Comparison of ENCODE assay signal across 10 cellular contexts in genomic region chr9:133023117-133023890, GRCh38. TPM values are rescaled to one million over a fixed set of nuclear protein-coding genes. Genes with fewer than 3 reads are reported as not detected.
DNase-seq lines count a peak whose midpoint lies in the region; ATAC-seq and TF ChIP-seq lines count a peak whose summit lies in the region.
"Had no signal": no experiment of that assay in that cellular context is flagged by ENCODE, and none has a peak within 500 bp of the region (broad histone marks: within the 10 kb centered on the region; RNA-seq: fewer than 3 reads in every experiment).

No MANE protein-coding gene starts in this region.

- TF ChIP-seq CTCF in mammary epithelial cell (conservative IDR thresholded peaks at IDR 0.05 in 1 of 2, IDR thresholded peaks at IDR 0.05 in 1 of 2; ENCODE audit: extremely low read depth in 1 of 2, insufficient read depth in 1 of 2, low read depth in 1 of 2, low read length in 2 of 2) (no peak), breast epithelium (IDR thresholded peaks at IDR 0.05) (no peak), endodermal cell (conservative IDR thresholded peaks at IDR 0.05) (no peak), transverse colon (IDR thresholded peaks at IDR 0.05) (no peak)

- no peak overlapping the region for H3K4me3 Mint-ChIP-seq in endodermal cell

- no peaks in the 10 kb centered on the region for H3K4me1 Mint-ChIP-seq in endodermal cell

- no peaks in the 10 kb centered on the region for H3K79me2 ChIP-seq in mammary epithelial cell (ENCODE audit: insufficient read depth, low read length)

- intact Hi-C loops in mammary epithelial cell (cut with micrococcal nuclease), result loop anchor here (2.0 kb wide), 4 partner anchors 47 to 463 kb away; no protein-coding TSS in a partner anchor
- intact Hi-C loops in breast epithelium (cut with DNase I; ENCODE audit: low total_unique reads), result no loop called here
- intact Hi-C loops in transverse colon (cut with DNase I; ENCODE audit: low total_unique reads), result no loop called here

- H3K4me2 ChIP-seq in mammary epithelial cell (ENCODE audit: insufficient read depth, low read depth, low read length), result no peak overlapping the region

- H3K27ac Mint-ChIP-seq in endodermal cell, result no peak overlapping the region

- ATAC-seq in GM19395 (IDR thresholded peaks at IDR 0.05; ENCODE audit: unreplicated experiment) (no peak), HG03159 (IDR thresholded peaks at IDR 0.05; ENCODE audit: unreplicated experiment) (no peak), GM18517 (IDR thresholded peaks at IDR 0.05; ENCODE audit: unreplicated experiment) (no peak)

- H3K27ac ChIP-seq in mammary epithelial cell (ENCODE audit: insufficient read depth, low read depth, low read length), result no peak overlapping the region
- no peak overlapping the region for H3K27ac ChIP-seq in breast epithelium
- no peak overlapping the region for H3K27ac ChIP-seq in endodermal cell (ENCODE audit: low read depth, low read length)
- H3K27ac ChIP-seq in transverse colon, result no peak overlapping the region
- H3K27ac ChIP-seq: adrenal gland had no signal

- BruUV-seq in mammary epithelial cell (replicated peaks; lab: Mats Ljungman, UMichigan), result no TSS peak

- H3K4me3 ChIP-seq in mammary epithelial cell (replicated peaks in 1 of 3; ENCODE audit: insufficient read depth in 1 of 3, low read depth in 2 of 3, low read length in 3 of 3) (no peak overlapping the region), breast epithelium (no peak overlapping the region), endodermal cell (ENCODE audit: low read length) (no peak overlapping the region), transverse colon (no peak overlapping the region)
- H3K4me3 ChIP-seq: adrenal gland had no signal

- DNase-seq in mammary epithelial cell (no peak), breast epithelium (ENCODE audit: low spot score in 2 of 2) (no peak), T-helper 1 cell (peak in 3 of 5 donors; percentile 13 to 60 (median 26)), endodermal cell (peak; percentile 62), transverse colon (peak; percentile 67)

- H3K27me3 ChIP-seq in mammary epithelial cell (ENCODE audit: insufficient read depth, low read length), result no peaks in the 10 kb centered on the region
- H3K27me3 ChIP-seq in breast epithelium, result no peaks in the 10 kb centered on the region
- H3K27me3 ChIP-seq in endodermal cell (ENCODE audit: control insufficient read depth, insufficient read depth, low read length, poor library complexity, severe bottlenecking), result no peaks in the 10 kb centered on the region
- peaks cover 9% of the 10 kb centered on the region for H3K27me3 ChIP-seq in transverse colon
- H3K27me3 ChIP-seq: adrenal gland had no signal

- WGBS in mammary epithelial cell (ENCODE audit: low coverage, missing lambda C conversion rate), result 65% methylated on average over 21 of the region's 26 CpGs
- WGBS in endodermal cell (ENCODE audit: insufficient coverage in 1 of 2, insufficient read length in 1 of 2), 2 experiments, result 88 to 89% methylated on average over 21 to 26 of the region's 26 CpGs
- 57% methylated on average over 26 of the region's 26 CpGs; no CpG with 5 or more reads in 1 of the 2 donors for WGBS in transverse colon (ENCODE audit: low coverage in 1 of 2), 2 donors

- in situ Hi-C loops in mammary epithelial cell (cut with MboI; ENCODE audit: low sequenced_read_pairs in 2 of 2), result loop anchor here in 1 of 2 donors (10.0 kb wide), 1 partner anchor 461 kb away; no protein-coding TSS in a partner anchor
- in situ Hi-C loops in transverse colon (cut with MboI; ENCODE audit: low pct_ligation_motif_present in 1 of 4, low pct_unique_long_range_greater_than_20kb in 1 of 4, low sequenced_read_pairs in 3 of 4), result no loop called here

- TF ChIP-seq EP300 in transverse colon (IDR thresholded peaks at IDR 0.05; ENCODE audit: low read depth), result no peak

- H2AFZ ChIP-seq in mammary epithelial cell (ENCODE audit: low read depth, low read length), result peak overlapping the region; percentile 30

- H3K36me3 ChIP-seq in mammary epithelial cell (ENCODE audit: insufficient read depth, low read length), result no peaks in the 10 kb centered on the region
- no peaks in the 10 kb centered on the region for H3K36me3 ChIP-seq in breast epithelium
- H3K36me3 ChIP-seq in endodermal cell (ENCODE audit: control insufficient read depth, insufficient read depth, low read length), result no peaks in the 10 kb centered on the region
- no peaks in the 10 kb centered on the region for H3K36me3 ChIP-seq in transverse colon
- H3K36me3 ChIP-seq: adrenal gland had no signal

- dilution Hi-C loops in mammary epithelial cell (cut with HindIII; ENCODE audit: low sequenced_read_pairs), result no loop called here

- peaks cover 20% of the 10 kb centered on the region for H3K27me3 Mint-ChIP-seq in endodermal cell (ENCODE audit: insufficient read depth)

- TF ChIP-seq POLR2A in breast epithelium (IDR thresholded peaks at IDR 0.05) (no peak), transverse colon (IDR thresholded peaks at IDR 0.05) (no peak)

- H3K9ac ChIP-seq in mammary epithelial cell (ENCODE audit: insufficient read depth, low read length) (no peak overlapping the region), endodermal cell (ENCODE audit: extremely low read depth, low read length, poor library complexity, severe bottlenecking) (no peak overlapping the region)

- H3K9me3 Mint-ChIP-seq in endodermal cell, result peaks cover 7% of the 10 kb centered on the region

- CTCF ChIA-PET in mammary epithelial cell (lab: Charles Lee; ENCODE audit: low non-redundant PET), result no interaction called here

- no peaks in the 10 kb centered on the region for H4K20me1 ChIP-seq in mammary epithelial cell (ENCODE audit: insufficient read depth, low read length)

- H3K36me3 Mint-ChIP-seq in endodermal cell (ENCODE audit: low read depth), result no peaks in the 10 kb centered on the region

- H3K4me1 ChIP-seq in mammary epithelial cell (ENCODE audit: insufficient read depth, low read length), result no peaks in the 10 kb centered on the region
- H3K4me1 ChIP-seq in breast epithelium, result no peaks in the 10 kb centered on the region
- H3K4me1 ChIP-seq in endodermal cell (ENCODE audit: control insufficient read depth, insufficient read depth, low read length), result no peaks in the 10 kb centered on the region
- H3K4me1 ChIP-seq in transverse colon, result peaks cover 0 to 8% (median 0%) of the 10 kb centered on the region in 4 donors
- H3K4me1 ChIP-seq: adrenal gland had no signal

- H3K9me3 ChIP-seq in mammary epithelial cell (replicated peaks; ENCODE audit: insufficient read depth, low read length) (no peaks in the 10 kb centered on the region), breast epithelium (no peaks in the 10 kb centered on the region), endodermal cell (ENCODE audit: control insufficient read depth, low read length) (no peaks in the 10 kb centered on the region), transverse colon (no peaks in the 10 kb centered on the region)
- H3K9me3 ChIP-seq: adrenal gland had no signal

RNA-seq across cellular contexts. Expression of gene GTF3C5, which starts 7.5 kb away (rescaled TPM):
- total RNA-seq in mammary epithelial cell (10 to 100 TPM; 28.5 to 54.2 TPM), breast epithelium (10 to 100 TPM; 43.8 to 74.4 (median 68.2) TPM), endodermal cell (10 to 100 TPM; 89.7 to 94.6 TPM), transverse colon (10 to 100 TPM; 44.5 to 56.9 (median 50.2) TPM)
- polyA plus RNA-seq in mammary epithelial cell, result 54.9 TPM
- 139 TPM for polyA minus RNA-seq in mammary epithelial cell
- 83.2 TPM for polyA plus RNA-seq in endodermal cell (2013, experiment 1 of 2)
- polyA plus RNA-seq in endodermal cell (2013, experiment 2 of 2), result 78.9 TPM

RNA-seq across cellular contexts. Expression of gene CEL, which starts 38.5 kb away (rescaled TPM):
- total RNA-seq in mammary epithelial cell, result 1 to 10 TPM in 1 of 2 donors, under 1 TPM in 1; 0.50 to 2.6 TPM
- polyA plus RNA-seq in mammary epithelial cell, result 1.2 TPM
- polyA minus RNA-seq in mammary epithelial cell, result 1.3 TPM
- under 1 TPM; 0.29 to 0.98 (median 0.32) TPM for total RNA-seq in breast epithelium
- 1 to 10 TPM; 1.7 to 3.3 TPM for total RNA-seq in endodermal cell
- 2.8 TPM for polyA plus RNA-seq in endodermal cell (2013, experiment 1 of 2)
- polyA plus RNA-seq in endodermal cell (2013, experiment 2 of 2), result 2.2 TPM
- 1 to 10 TPM in 1 of 4 donors, under 1 TPM in 2, not detected in 1; 0.27 to 8.6 (median 0.48) TPM for total RNA-seq in transverse colon

RNA-seq across cellular contexts. Expression of gene GFI1B, which starts 44.8 kb away (rescaled TPM):
- not detected for total RNA-seq in mammary epithelial cell
- not detected for polyA plus RNA-seq in mammary epithelial cell
- polyA minus RNA-seq in mammary epithelial cell, result 0.47 TPM
- not detected for total RNA-seq in breast epithelium
- total RNA-seq in endodermal cell, result under 1 TPM in 1 of 2 donors, not detected in 1; 0.44 TPM
- polyA plus RNA-seq in endodermal cell (2013, experiment 1 of 2), result not detected
- polyA plus RNA-seq in endodermal cell (2013, experiment 2 of 2), result not detected
- 1 to 10 TPM in 2 of 4 donors, not detected in 2; 1.7 to 2.0 TPM for total RNA-seq in transverse colon
- polyA plus RNA-seq: neural cell had no signal

Comparison
In these comparisons a context has a peak if more than half of its experiments do, and no peak if none do; other contexts are left out.
1. DNase-seq: peak in T-helper 1 cell (3 of 5), endodermal cell (single experiment) and transverse colon (single experiment); none in mammary epithelial cell (single experiment) and breast epithelium (0 of 2).